In the genomic region with DNA sequence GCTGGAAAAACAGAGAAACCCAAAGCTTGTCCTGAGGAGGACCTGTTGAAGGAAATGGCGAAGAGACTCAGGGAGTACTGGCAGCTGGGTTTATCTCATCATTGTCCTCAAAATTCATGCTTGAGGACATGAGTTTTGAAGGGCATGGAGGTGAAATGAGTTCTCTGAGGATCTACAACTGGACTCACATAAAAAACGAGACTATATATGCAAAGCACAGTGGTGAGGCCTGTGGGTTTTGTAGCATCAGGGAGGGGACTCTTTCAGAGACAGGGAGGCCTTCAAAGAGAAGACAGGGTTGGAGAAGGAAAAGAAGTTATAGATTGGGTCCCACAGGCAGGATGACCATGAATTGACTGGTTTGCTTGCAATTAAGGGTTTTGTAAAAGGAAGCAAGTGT, we compare ENCODE assay signal across 27 cellular contexts.
"Had no signal": no experiment of that assay in that cellular context is flagged by ENCODE, and none has a peak within 500 bp of the region (broad histone marks: within the 10 kb centered on the region; RNA-seq: fewer than 3 reads in every experiment).

No MANE protein-coding gene starts in this region.

- DNase-seq: activated CD4-positive, alpha-beta memory T cell treated with anti-CD3 and anti-CD28 coated beads, Interleukin-2, amount 10 ng/mL, durations not matched to agents 7 days and 5 days; activated CD4-positive, alpha-beta T cell treated with anti-CD3 and anti-CD28 coated beads, Interleukin-2, amount 10 ng/mL, durations not matched to agents 24 days and 14 days; activated gamma-delta T cell treated with Interleukin-2 at 50 U/mL for 16 hours; activated naive CD4-positive, alpha-beta T cell treated with anti-CD3 and anti-CD28 coated beads, Interleukin-2, amount 50 U/mL, for 16 hours; activated T-cell treated with anti-CD3 and anti-CD28 coated beads, Interleukin-2, amount 50 U/mL, for 4 hours; amniotic stem cell; brain microvascular endothelial cell; cortex of kidney; foreskin keratinocyte; left lung; lower lobe of right lung; mesenchymal stem cell; naive thymus-derived CD8-positive, alpha-beta T cell; right cardiac atrium; stimulated activated CD4-positive, alpha-beta T cell treated with anti-CD3 and anti-CD28 coated beads, Interleukin-15, amount 100 ng/mL, for 24 hours; stimulated activated CD4-positive, alpha-beta T cell treated with anti-CD3 and anti-CD28 coated beads, Interleukin-2, amount 100 ng/mL, for 24 hours; stimulated activated naive B cell treated with anti-CD40 and anti-IgM and Interleukin-4, amounts not matched to agents 10 μg/mL and 1 μg/mL and 100 μg/mL, for 72 hours; stomach; thyroid gland; upper lobe of left lung had no signal

- H3K4me3 ChIP-seq: esophagus muscularis mucosa, left lung, lower lobe of right lung, neural progenitor cell, stomach, thyroid gland, upper lobe of left lung, vagina had no signal

- ATAC-seq: activated CD4-positive, CD25-positive, alpha-beta regulatory T cell treated with anti-CD3 and anti-CD28 coated beads, Interleukin-2, amount 50 U/mL, for 24 hours; activated T-cell treated with anti-CD3 and anti-CD28 coated beads, Interleukin-2, amount 50 U/mL, for 4 hours; activated T-helper 17 cell treated with anti-CD3 and anti-CD28 coated beads, Interleukin-2, amount 50 U/mL, for 72 hours; foreskin keratinocyte; left lung; lower lobe of right lung; naive thymus-derived CD8-positive, alpha-beta T cell; right cardiac atrium; stimulated activated naive B cell treated with anti-CD40 and anti-IgM and Interleukin-4, amounts not matched to agents 10 μg/mL and 1 μg/mL and 100 μg/mL, for 72 hours had no signal

- H3K36me3 ChIP-seq: brain microvascular endothelial cell, esophagus muscularis mucosa, left lung, lower lobe of right lung, neural progenitor cell, stomach, thyroid gland, upper lobe of left lung, vagina had no signal

- H3K9me3 ChIP-seq: esophagus muscularis mucosa, left lung, lower lobe of right lung, stomach, thyroid gland, upper lobe of left lung, vagina had no signal

- H3K27me3 ChIP-seq: brain microvascular endothelial cell, esophagus muscularis mucosa, left lung, neural progenitor cell, thyroid gland, upper lobe of left lung, vagina had no signal

- H3K27ac ChIP-seq: brain microvascular endothelial cell, esophagus muscularis mucosa, foreskin keratinocyte, left lung, lower lobe of right lung, neural progenitor cell, parathyroid adenoma, stomach, thyroid gland, upper lobe of left lung, vagina, VCaP had no signal

- H3K4me1 ChIP-seq: esophagus muscularis mucosa, foreskin keratinocyte, left lung, lower lobe of right lung, neural progenitor cell, parathyroid adenoma, thyroid gland, upper lobe of left lung, vagina had no signal
